21 cellular contexts compared by ENCODE assay signal in genomic region chr5:112720576-112720975, GRCh38. TPM values are rescaled to one million over a fixed set of nuclear protein-coding genes. Genes with fewer than 3 reads are reported as not detected.
DNase-seq lines count a peak whose midpoint lies in the region; ATAC-seq and TF ChIP-seq lines count a peak whose summit lies in the region.
"Had no signal": no experiment of that assay in that cellular context is flagged by ENCODE, and none has a peak within 500 bp of the region (broad histone marks: within the 10 kb centered on the region; RNA-seq: fewer than 3 reads in every experiment).

No MANE protein-coding gene starts in this region.

- H3K4me2 ChIP-seq in KMS-11: peak overlapping the region; percentile 58
- H3K4me2 ChIP-seq: BLaER1 treated with 17β-estradiol and CSF1 and Interleukin-3, amounts not matched to agents 10 nM and 100 nM had no signal

- H2AFZ ChIP-seq in KMS-11 (ENCODE audit: low read depth): no peak overlapping the region
- H2AFZ ChIP-seq: GM23248 had no signal

- H3K36me3 Mint-ChIP-seq in activated CD4-positive, alpha-beta T cell treated with anti-CD3 and anti-CD28 coated beads, Interleukin-2, amount 10 ng/mL, durations not matched to agents 24 days and 14 days (ENCODE audit: low read depth): peaks cover 1% of the 10 kb centered on the region

- peaks cover 6% of the 10 kb centered on the region; the same call in 1 of the 2 replicates for H3K79me2 ChIP-seq in KMS-11 (ENCODE audit: insufficient read depth, low read depth)

- intact Hi-C loops in activated CD4-positive, alpha-beta T cell treated with anti-CD3 and anti-CD28 coated beads, Interleukin-2, amount 10 ng/mL, durations not matched to agents 24 days and 14 days (cut with micrococcal nuclease): no loop called here

- H4K20me1 ChIP-seq in KMS-11 (ENCODE audit: insufficient read depth): no peaks in the 10 kb centered on the region

- ATAC-seq in GM18520 (IDR thresholded peaks at IDR 0.05; ENCODE audit: unreplicated experiment) (peak; percentile 41), foreskin keratinocyte (no peak)

- no peak overlapping the region for H3K4me3 Mint-ChIP-seq in activated CD4-positive, alpha-beta T cell treated with anti-CD3 and anti-CD28 coated beads, Interleukin-2, amount 10 ng/mL, durations not matched to agents 24 days and 14 days
- H3K4me3 Mint-ChIP-seq: H9 had no signal

- no peaks in the 10 kb centered on the region for H3K27me3 Mint-ChIP-seq in activated CD4-positive, alpha-beta T cell treated with anti-CD3 and anti-CD28 coated beads, Interleukin-2, amount 10 ng/mL, durations not matched to agents 24 days and 14 days
- H3K27me3 Mint-ChIP-seq: CD8-positive, alpha-beta memory T cell had no signal

- H3K9ac ChIP-seq in KMS-11: no peak overlapping the region
- H3K9ac ChIP-seq: BLaER1 treated with 17β-estradiol and CSF1 and Interleukin-3, amounts not matched to agents 10 nM and 100 nM; GM23248 had no signal

- no peaks in the 10 kb centered on the region for H3K27me3 ChIP-seq in KMS-11 (ENCODE audit: insufficient read depth, low read depth)
- no peaks in the 10 kb centered on the region for H3K27me3 ChIP-seq in foreskin keratinocyte
- H3K27me3 ChIP-seq: BLaER1 treated with 17β-estradiol and CSF1 and Interleukin-3, amounts not matched to agents 10 nM and 100 nM; SJSA1 had no signal

- no peak overlapping the region for H3K27ac ChIP-seq in KMS-11
- H3K27ac ChIP-seq in foreskin keratinocyte: peak overlapping the region; percentile 6
- H3K27ac ChIP-seq: BLaER1 treated with 17β-estradiol and CSF1 and Interleukin-3, amounts not matched to agents 10 nM and 100 nM; GM23248; SJSA1 had no signal

- H3K27ac Mint-ChIP-seq in activated CD4-positive, alpha-beta T cell treated with anti-CD3 and anti-CD28 coated beads, Interleukin-2, amount 10 ng/mL, durations not matched to agents 24 days and 14 days: no peak overlapping the region
- H3K27ac Mint-ChIP-seq: H9 had no signal

- peaks cover 14% of the 10 kb centered on the region for H3K4me1 Mint-ChIP-seq in activated CD4-positive, alpha-beta T cell treated with anti-CD3 and anti-CD28 coated beads, Interleukin-2, amount 10 ng/mL, durations not matched to agents 24 days and 14 days

- DNase-seq in activated CD4-positive, alpha-beta T cell treated with anti-CD3 and anti-CD28 coated beads, Interleukin-2, amount 10 ng/mL, durations not matched to agents 24 days and 14 days: peak; percentile 34
- no peak for DNase-seq in activated CD4-positive, alpha-beta T cell treated with anti-CD3 and anti-CD28 coated beads for 48 hours
- DNase-seq in foreskin keratinocyte: no peak
- no peak for DNase-seq in SW480 (ENCODE audit: low spot score)
- DNase-seq in cerebellar cortex (ENCODE audit: low spot score): no peak
- DNase-seq in stimulated activated CD4-positive, alpha-beta T cell treated with anti-CD3 and anti-CD28 coated beads, Interleukin-2, amount 100 ng/mL, for 48 hours: no peak
- DNase-seq: 8988T; Calu3; CD8-positive, alpha-beta memory T cell; DMS153; GM23248; H9; IMR-90; NCI-H1417 treated with DMSO at 0.1 percent for 48 hours; NCI-H187; NCI-H446; NCI-H526 had no signal

- TF ChIP-seq CTCF in KMS-11 (conservative IDR thresholded peaks at IDR 0.05; ENCODE audit: low read depth, low read length): no peak
- no peak for TF ChIP-seq CTCF in foreskin keratinocyte (conservative IDR thresholded peaks at IDR 0.05)

- no peaks in the 10 kb centered on the region for H3K36me3 ChIP-seq in KMS-11 (ENCODE audit: insufficient read depth)
- H3K36me3 ChIP-seq: SJSA1 had no signal

- no peak overlapping the region for H3K4me3 ChIP-seq in KMS-11 (IDR thresholded peaks at IDR 0.05; ENCODE audit: insufficient read depth, low read depth, low read length)
- H3K4me3 ChIP-seq: BLaER1 treated with 17β-estradiol and CSF1 and Interleukin-3, amounts not matched to agents 10 nM and 100 nM; GM23248; SJSA1 had no signal

- no peaks in the 10 kb centered on the region for H3K9me3 Mint-ChIP-seq in activated CD4-positive, alpha-beta T cell treated with anti-CD3 and anti-CD28 coated beads, Interleukin-2, amount 10 ng/mL, durations not matched to agents 24 days and 14 days
- H3K9me3 Mint-ChIP-seq: CD8-positive, alpha-beta memory T cell; H9 had no signal

- peaks cover 28% of the 10 kb centered on the region for H3K4me1 ChIP-seq in KMS-11 (ENCODE audit: low read depth, poor library complexity, severe bottlenecking)
- no peaks in the 10 kb centered on the region for H3K4me1 ChIP-seq in foreskin keratinocyte
- H3K4me1 ChIP-seq: SJSA1 had no signal

RNA-seq across cellular contexts. Expression of gene APC, which starts 17.1 kb away (rescaled TPM):
- 19.1 and 20.4 TPM in 2 replicates for total RNA-seq in activated CD4-positive, alpha-beta T cell treated with anti-CD3 and anti-CD28 coated beads, Interleukin-2, amount 10 ng/mL, durations not matched to agents 24 days and 14 days
- total RNA-seq in foreskin keratinocyte: 25.7 and 26.6 TPM in 2 replicates
- 1.5 and 1.7 TPM in 2 replicates for polyA plus RNA-seq in foreskin keratinocyte
